8 cellular contexts compared by ENCODE assay signal in genomic region chr9:137588891-137589290, GRCh38. TPM values are rescaled to one million over a fixed set of nuclear protein-coding genes. Genes with fewer than 3 reads are reported as not detected.
A peak's percentile ranks its signal among the peaks of the same experiment; 100 is the strongest.
DNase-seq lines count a peak whose midpoint lies in the region; FAIRE-seq and TF ChIP-seq lines count a peak whose summit lies in the region.
"Had no signal": no experiment of that assay in that cellular context is flagged by ENCODE, and none has a peak within 500 bp of the region (broad histone marks: within the 10 kb centered on the region; RNA-seq: fewer than 3 reads in every experiment).

No MANE protein-coding gene starts in this region.

- H2BK5ac ChIP-seq in H1 (ENCODE audit: low read depth, low read length) = no peak overlapping the region

- H3K9me2 ChIP-seq in OCI-LY7 (ENCODE audit: insufficient read depth, low read length) = no peaks in the 10 kb centered on the region

- no peak for TF ChIP-seq POLR2A in H1 (IDR thresholded peaks at IDR 0.05; ENCODE audit: control extremely low read depth in 1 of 2, low read depth in 2 of 2, low read length in 2 of 2)

- H3K18ac ChIP-seq in H1 (ENCODE audit: extremely low read depth, low read length) = no peak overlapping the region

- H3K9ac ChIP-seq in H1 (replicated peaks in 1 of 4; ENCODE audit: extremely low read depth in 1 of 4, low read depth in 3 of 4, low read length in 3 of 4) = peak overlapping the region in 1 of 4 experiments; percentile 70; a peak in 2 of 7 replicates
- H3K9ac ChIP-seq in parathyroid adenoma = no peak overlapping the region

- POLR2A ChIA-PET in OCI-LY7 (lab: Charles Lee) (no interaction called here), H1 (lab: Charles Lee; ENCODE audit: partially characterized antibody) (interaction anchor here (1.1 to 6.2 kb wide), 5 partner anchors 8 to 36 kb away, joined by 3 to 45 read pairs (median 4); partner anchors contain the start of genes DPH7 and EHMT1), GM10248 (lab: Yijun Ruan, JAX) (no interaction called here)

- DNase-seq in GM12864 (ENCODE audit: low read depth) = no peak
- no peak for DNase-seq in OCI-LY7 (ENCODE audit: low spot score)
- DNase-seq in H1 (ENCODE audit: low read depth in 1 of 2, low spot score in 2 of 2) = no peak
- no peak for DNase-seq in activated gamma-delta T cell treated with Interleukin-2 at 50 U/mL for 16 hours
- no peak for DNase-seq in GM10248 (ENCODE audit: extremely low spot score)
- no peak for DNase-seq in SW 1271 (lab: John Stamatoyannopoulos, UW)
- DNase-seq: NCI-H2171 treated with DMSO at 0.1 percent for 48 hours had no signal

- intact Hi-C loops in OCI-LY7 (cut with micrococcal nuclease; ENCODE audit: unreplicated experiment) = no loop called here

- peaks cover 8% of the 10 kb centered on the region for H4K20me1 ChIP-seq in OCI-LY7 (ENCODE audit: insufficient read depth, low read length)
- H4K20me1 ChIP-seq in H1 (replicated peaks in 1 of 2; ENCODE audit: control insufficient read depth in 1 of 2, insufficient read depth in 2 of 2, low read length in 2 of 2) = peaks cover 20 to 30% of the 10 kb centered on the region in 2 experiments

- TF ChIP-seq RAD21 in H1 (IDR thresholded peaks at IDR 0.05 in 1 of 2, conservative IDR thresholded peaks at IDR 0.05 in 1 of 2; ENCODE audit: low read depth in 2 of 2, low read length in 2 of 2) = no peak

- no peak overlapping the region for H2BK15ac ChIP-seq in H1 (ENCODE audit: low read length)

- no peak overlapping the region for H4K5ac ChIP-seq in H1 (ENCODE audit: insufficient read length, low read depth, low read length)

- no peak overlapping the region for H3K14ac ChIP-seq in H1 (ENCODE audit: insufficient read length)

- H3K4me1 ChIP-seq in OCI-LY7 (ENCODE audit: insufficient read depth, low read length, poor library complexity, severe bottlenecking) = peaks cover 13% of the 10 kb centered on the region
- H3K4me1 ChIP-seq in H1 (replicated peaks in 1 of 4; ENCODE audit: control insufficient read depth in 3 of 4, insufficient read depth in 4 of 4, low read length in 3 of 4) = peaks cover 0 to 7% (median 5%) of the 10 kb centered on the region in 4 experiments; a peak in 5 of 7 replicates
- H3K4me1 ChIP-seq in parathyroid adenoma = peaks cover 4% of the 10 kb centered on the region

- H2BK20ac ChIP-seq in H1 (ENCODE audit: low read length) = no peak overlapping the region

- BruUV-seq in OCI-LY7 (replicated peaks; lab: Mats Ljungman, UMichigan) = no TSS peak

- CTCF ChIA-PET in OCI-LY7 (lab: Charles Lee; ENCODE audit: unreplicated experiment) = no interaction called here
- CTCF ChIA-PET in H1 (lab: Charles Lee; ENCODE audit: partially characterized antibody) = interaction anchor here (0.6 to 3.3 kb wide), 11 partner anchors 10 to 294 kb away, joined by 3 to 15 read pairs (median 4); partner anchors contain the start of gene DPH7
- CTCF ChIA-PET in GM10248 (lab: Yijun Ruan, JAX) = interaction anchor here (0.8 to 8.3 kb wide), 3 partner anchors 10 to 137 kb away, joined by 3 to 74 read pairs (median 3); partner anchors contain the start of gene DPH7

- H3K4me2 ChIP-seq in OCI-LY7 (ENCODE audit: low read length) (peak overlapping the region; percentile 93), H1 (ENCODE audit: insufficient read depth in 1 of 2, low read depth in 2 of 2, low read length in 2 of 2) (peak overlapping the region; percentile 80 to 94), parathyroid adenoma (ENCODE audit: low read length) (peak overlapping the region; percentile 76)

- no peak for TF ChIP-seq EP300 in H1 (IDR thresholded peaks at IDR 0.05; ENCODE audit: borderline replicate concordance in 1 of 2, low read depth in 2 of 2, low read length in 2 of 2)

- H3K79me1 ChIP-seq in H1 (ENCODE audit: low read depth, low read length) = peaks cover 28% of the 10 kb centered on the region

- H3K36me3 ChIP-seq in OCI-LY7 (ENCODE audit: insufficient read depth, low read length) (peaks cover 55% of the 10 kb centered on the region), H1 (ENCODE audit: control insufficient read depth in 2 of 4, insufficient read depth in 4 of 4, low read length in 3 of 4) (peaks cover 27 to 41% (median 32%) of the 10 kb centered on the region in 4 experiments), parathyroid adenoma (ENCODE audit: control insufficient read depth, insufficient read depth, low read length) (no peaks in the 10 kb centered on the region)

- H3K23ac ChIP-seq in H1 (ENCODE audit: insufficient read length) = no peak overlapping the region

- H2BK120ac ChIP-seq in H1 (replicated peaks; ENCODE audit: low read depth, low read length) = no peak overlapping the region

- peaks cover 8% of the 10 kb centered on the region; the same call in 1 of the 2 replicates for H3K23me2 ChIP-seq in H1 (ENCODE audit: low read depth, low read length)

- no peak overlapping the region for H4K91ac ChIP-seq in H1 (replicated peaks; ENCODE audit: insufficient read length, low read length)

- H2AFZ ChIP-seq in OCI-LY7 (ENCODE audit: low read length) = no peak overlapping the region
- H2AFZ ChIP-seq in H1 (ENCODE audit: low read length) = no peak overlapping the region
- H2AFZ ChIP-seq in parathyroid adenoma = no peak overlapping the region

- no peaks in the 10 kb centered on the region for H3K9me3 ChIP-seq in OCI-LY7 (ENCODE audit: low read length)
- H3K9me3 ChIP-seq in H1 (ENCODE audit: insufficient read depth in 2 of 2, low read depth in 1 of 2, low read length in 1 of 2) = no peaks in the 10 kb centered on the region
- H3K9me3 ChIP-seq in parathyroid adenoma (ENCODE audit: control insufficient read depth, low read length) = no peaks in the 10 kb centered on the region

- peak overlapping the region; percentile 94 for H3K4me3 ChIP-seq in GM12864 (ENCODE audit: low read depth, low read length)
- peak overlapping the region; percentile 76 for H3K4me3 ChIP-seq in OCI-LY7 (ENCODE audit: low read depth, low read length, poor library complexity, severe bottlenecking)
- H3K4me3 ChIP-seq in H1 (ENCODE audit: extremely low read depth in 1 of 4, insufficient read depth in 2 of 4, low read depth in 3 of 4, low read length in 4 of 4) = peak overlapping the region; percentile 54 to 82 (median 82); a peak in 5 of 8 replicates
- H3K4me3 ChIP-seq in parathyroid adenoma (ENCODE audit: low read depth, low read length) = no peak overlapping the region

- H4K8ac ChIP-seq in H1 (ENCODE audit: extremely low read depth, insufficient read depth, low read length) = no peak overlapping the region

- TF ChIP-seq CTCF in GM12864 (IDR thresholded peaks at IDR 0.05; ENCODE audit: low read depth, low read length, missing control alignments) (no peak), OCI-LY7 (conservative IDR thresholded peaks at IDR 0.05; ENCODE audit: low read length) (no peak), H1 (IDR thresholded peaks at IDR 0.05; ENCODE audit: control extremely low read depth in 1 of 3, insufficient read depth in 1 of 3, low read depth in 1 of 3, low read length in 3 of 3) (no peak), parathyroid adenoma (IDR thresholded peaks at IDR 0.05) (no peak), GM10248 (IDR thresholded peaks at IDR 0.05; ENCODE audit: control extremely low read depth, extremely low read depth, low read depth, missing control alignments) (no peak)

- 91% methylated on average over 6 of the region's 6 CpGs; no CpG with 5 or more reads in 1 of the 2 experiments for WGBS in H1 (ENCODE audit: extremely low coverage in 1 of 2, insufficient coverage in 1 of 2, insufficient read length in 1 of 2, insufficient replicate concordance in 2 of 2, low coverage in 1 of 2, low lambda C conversion rate in 2 of 2, missing lambda C conversion rate in 1 of 2), 2 experiments

- no peak overlapping the region for H2BK12ac ChIP-seq in H1 (ENCODE audit: low read depth, low read length)

- peak overlapping the region; percentile 29 for H3K27ac ChIP-seq in OCI-LY7 (ENCODE audit: low read depth, low read length, poor library complexity, severe bottlenecking)
- H3K27ac ChIP-seq in H1 (ENCODE audit: low read depth, low read length) = no peak overlapping the region
- H3K27ac ChIP-seq in parathyroid adenoma = no peak overlapping the region

- H3K4ac ChIP-seq in H1 (replicated peaks; ENCODE audit: insufficient read length, low read depth, low read length) = no peak overlapping the region

- FAIRE-seq in H1 (lab: Jason Lieb, UNC) = no peak

- H3K79me2 ChIP-seq in OCI-LY7 (ENCODE audit: insufficient read depth, low read depth, low read length) (peaks cover 15% of the 10 kb centered on the region; the same call in 1 of the 2 replicates), H1 (ENCODE audit: control insufficient read depth in 1 of 2, insufficient read depth in 2 of 2, low read length in 2 of 2) (peaks cover 0 to 22% of the 10 kb centered on the region in 2 experiments; a peak in 2 of 4 replicates), parathyroid adenoma (no peaks in the 10 kb centered on the region)

- no peaks in the 10 kb centered on the region; a peak in 1 of 7 replicates for H3K27me3 ChIP-seq in H1 (replicated peaks in 1 of 4; ENCODE audit: control insufficient read depth in 3 of 4, extremely low read depth in 1 of 4, insufficient read depth in 3 of 4, low read length in 3 of 4)
- no peaks in the 10 kb centered on the region for H3K27me3 ChIP-seq in parathyroid adenoma (ENCODE audit: control insufficient read depth, insufficient read depth, low read length)

- no peak overlapping the region for H3K56ac ChIP-seq in H1 (replicated peaks; ENCODE audit: insufficient read length, low read depth, low read length)

- no peak overlapping the region for H2AK5ac ChIP-seq in H1 (ENCODE audit: low read depth, low read length)

RNA-seq across cellular contexts. Expression of gene ZMYND19, which starts 1.4 kb away (rescaled TPM):
- 48.4 and 48.5 TPM in 2 replicates for total RNA-seq in OCI-LY7 (2014; rRNA removed; shearing (Covaris generic))
- total RNA-seq in OCI-LY7 (2022) = 62.2 and 65.8 TPM in 2 replicates
- 58.5 and 58.7 TPM in 2 replicates for total RNA-seq in H1 (2021; fragmentation: NEBNext Ultra II Directional; extraction: Animal tissue kit (Norgen Biotek cat#: 25700))
- 42.4 and 54.0 TPM in 2 replicates for polyA plus RNA-seq in H1 (2011; rRNA removed)
- polyA plus RNA-seq in H1 (2011; cell fraction: cytosol; rRNA removed) = 52.3 TPM
- 115 TPM for polyA plus RNA-seq in H1 (2011; cell fraction: nucleus; rRNA removed)
- 39.3 to 52.7 TPM (median 47.8 TPM) in 4 replicates for polyA plus RNA-seq in H1 (2012, experiment 1 of 2)
- polyA plus RNA-seq in H1 (2012, experiment 2 of 2) = 48.7 TPM
- polyA plus RNA-seq in H1 (2013, experiment 1 of 2) = 33.0 TPM
- polyA plus RNA-seq in H1 (2013, experiment 2 of 2) = 34.1 TPM
- 21.5 and 21.8 TPM in 2 replicates for polyA minus RNA-seq in H1 (2011; rRNA and poly(A)+ RNA removed)
- 23.3 TPM for polyA minus RNA-seq in H1 (2011; cell fraction: cytosol; rRNA and poly(A)+ RNA removed)
- 31.8 TPM for polyA minus RNA-seq in H1 (2011; cell fraction: nucleus; rRNA and poly(A)+ RNA removed)

RNA-seq across cellular contexts. Expression of gene DPH7, which starts 10.2 kb away (rescaled TPM):
- total RNA-seq in OCI-LY7 (2014; rRNA removed; shearing (Covaris generic)) = 71.7 and 72.9 TPM in 2 replicates
- total RNA-seq in OCI-LY7 (2022) = 88.2 and 95.6 TPM in 2 replicates
- 44.6 and 45.7 TPM in 2 replicates for total RNA-seq in H1 (2021; fragmentation: NEBNext Ultra II Directional; extraction: Animal tissue kit (Norgen Biotek cat#: 25700))
- polyA plus RNA-seq in H1 (2011; rRNA removed) = 45.5 and 50.5 TPM in 2 replicates
- 57.0 TPM for polyA plus RNA-seq in H1 (2011; cell fraction: cytosol; rRNA removed)
- 130 TPM for polyA plus RNA-seq in H1 (2011; cell fraction: nucleus; rRNA removed)
- polyA plus RNA-seq in H1 (2012, experiment 1 of 2) = 36.7 to 45.7 TPM (median 45.2 TPM) in 4 replicates
- polyA plus RNA-seq in H1 (2012, experiment 2 of 2) = 42.0 TPM
- polyA plus RNA-seq in H1 (2013, experiment 1 of 2) = 37.2 TPM
- polyA plus RNA-seq in H1 (2013, experiment 2 of 2) = 32.9 TPM
- polyA minus RNA-seq in H1 (2011; rRNA and poly(A)+ RNA removed) = 33.4 and 36.2 TPM in 2 replicates
- polyA minus RNA-seq in H1 (2011; cell fraction: cytosol; rRNA and poly(A)+ RNA removed) = 20.0 TPM
- polyA minus RNA-seq in H1 (2011; cell fraction: nucleus; rRNA and poly(A)+ RNA removed) = 42.4 TPM

RNA-seq across cellular contexts. Expression of gene ARRDC1, which starts 16.6 kb away (rescaled TPM):
- total RNA-seq in OCI-LY7 (2014; rRNA removed; shearing (Covaris generic)) = 47.0 and 70.3 TPM in 2 replicates
- total RNA-seq in OCI-LY7 (2022) = 59.6 and 64.6 TPM in 2 replicates
- 22.0 and 22.2 TPM in 2 replicates for total RNA-seq in H1 (2021; fragmentation: NEBNext Ultra II Directional; extraction: Animal tissue kit (Norgen Biotek cat#: 25700))
- polyA plus RNA-seq in H1 (2011; rRNA removed) = 58.4 and 94.0 TPM in 2 replicates
- polyA plus RNA-seq in H1 (2011; cell fraction: cytosol; rRNA removed) = 60.3 TPM
- 273 TPM for polyA plus RNA-seq in H1 (2011; cell fraction: nucleus; rRNA removed)
- 16.4 to 31.5 TPM (median 28.7 TPM) in 4 replicates for polyA plus RNA-seq in H1 (2012, experiment 1 of 2)
- polyA plus RNA-seq in H1 (2012, experiment 2 of 2) = 25.8 TPM
- 31.8 TPM for polyA plus RNA-seq in H1 (2013, experiment 1 of 2)
- 28.5 TPM for polyA plus RNA-seq in H1 (2013, experiment 2 of 2)
- polyA minus RNA-seq in H1 (2011; rRNA and poly(A)+ RNA removed) = 21.5 and 31.7 TPM in 2 replicates
- polyA minus RNA-seq in H1 (2011; cell fraction: cytosol; rRNA and poly(A)+ RNA removed) = 22.1 TPM
- polyA minus RNA-seq in H1 (2011; cell fraction: nucleus; rRNA and poly(A)+ RNA removed) = 53.6 TPM

RNA-seq across cellular contexts. Expression of gene EHMT1, which starts 29.9 kb away (rescaled TPM):
- total RNA-seq in OCI-LY7 (2014; rRNA removed; shearing (Covaris generic)) = 143 and 145 TPM in 2 replicates
- total RNA-seq in OCI-LY7 (2022) = 291 and 295 TPM in 2 replicates
- total RNA-seq in H1 (2021; fragmentation: NEBNext Ultra II Directional; extraction: Animal tissue kit (Norgen Biotek cat#: 25700)) = 163 and 171 TPM in 2 replicates
- polyA plus RNA-seq in H1 (2011; rRNA removed) = 95.7 and 143 TPM in 2 replicates
- polyA plus RNA-seq in H1 (2011; cell fraction: cytosol; rRNA removed) = 96.0 TPM
- 204 TPM for polyA plus RNA-seq in H1 (2011; cell fraction: nucleus; rRNA removed)
- 66.4 to 99.9 TPM (median 90.6 TPM) in 4 replicates for polyA plus RNA-seq in H1 (2012, experiment 1 of 2)
- polyA plus RNA-seq in H1 (2012, experiment 2 of 2) = 56.9 TPM
- polyA plus RNA-seq in H1 (2013, experiment 1 of 2) = 68.1 TPM
- 62.4 TPM for polyA plus RNA-seq in H1 (2013, experiment 2 of 2)
- polyA minus RNA-seq in H1 (2011; rRNA and poly(A)+ RNA removed) = 101 and 107 TPM in 2 replicates
- 93.4 TPM for polyA minus RNA-seq in H1 (2011; cell fraction: cytosol; rRNA and poly(A)+ RNA removed)
- 95.4 TPM for polyA minus RNA-seq in H1 (2011; cell fraction: nucleus; rRNA and poly(A)+ RNA removed)

RNA-seq across cellular contexts. Expression of gene MRPL41, which starts 37.2 kb away (rescaled TPM):
- total RNA-seq in OCI-LY7 (2014; rRNA removed; shearing (Covaris generic)) = 26.4 and 38.3 TPM in 2 replicates
- total RNA-seq in OCI-LY7 (2022) = 29.3 and 34.8 TPM in 2 replicates
- 47.2 and 49.4 TPM in 2 replicates for total RNA-seq in H1 (2021; fragmentation: NEBNext Ultra II Directional; extraction: Animal tissue kit (Norgen Biotek cat#: 25700))
- polyA plus RNA-seq in H1 (2011; rRNA removed) = 58.1 and 79.3 TPM in 2 replicates
- polyA plus RNA-seq in H1 (2011; cell fraction: cytosol; rRNA removed) = 54.3 TPM
- polyA plus RNA-seq in H1 (2011; cell fraction: nucleus; rRNA removed) = 39.5 TPM
- 30.4 to 55.6 TPM (median 46.9 TPM) in 4 replicates for polyA plus RNA-seq in H1 (2012, experiment 1 of 2)
- 38.3 TPM for polyA plus RNA-seq in H1 (2012, experiment 2 of 2)
- polyA plus RNA-seq in H1 (2013, experiment 1 of 2) = 43.5 TPM
- 42.5 TPM for polyA plus RNA-seq in H1 (2013, experiment 2 of 2)
- 2.4 and 2.7 TPM in 2 replicates for polyA minus RNA-seq in H1 (2011; rRNA and poly(A)+ RNA removed)
- polyA minus RNA-seq in H1 (2011; cell fraction: cytosol; rRNA and poly(A)+ RNA removed) = 15.5 TPM
- 10.0 TPM for polyA minus RNA-seq in H1 (2011; cell fraction: nucleus; rRNA and poly(A)+ RNA removed)
